ENCODE assay signal across 21 cellular contexts in the genomic region with DNA sequence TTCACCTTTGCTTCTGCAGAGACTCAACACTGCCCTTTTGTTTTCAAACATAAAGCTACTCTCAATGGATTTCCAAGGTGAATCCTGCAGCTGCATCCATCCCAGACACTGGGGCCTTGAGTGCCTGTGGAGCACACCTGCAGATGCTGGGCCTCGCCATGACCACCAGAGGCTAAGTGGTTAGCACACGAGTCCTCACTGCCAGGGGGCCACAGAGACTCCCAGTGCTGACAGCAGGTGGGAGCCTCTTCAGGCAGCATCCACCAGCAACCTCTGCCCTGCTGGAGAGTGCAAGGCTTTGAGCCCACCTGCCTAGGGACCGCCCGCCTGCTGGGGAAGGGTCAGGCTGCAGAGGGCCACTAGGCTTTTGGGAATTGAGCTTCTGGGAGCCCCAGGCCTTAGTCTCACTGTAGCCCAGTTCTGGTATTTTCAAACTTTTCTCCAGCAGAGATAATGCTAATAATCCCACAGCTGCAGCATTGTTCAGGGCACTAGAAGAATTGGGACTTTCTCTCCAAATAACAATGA.
"Had no signal": no experiment of that assay in that cellular context is flagged by ENCODE, and none has a peak within 500 bp of the region (broad histone marks: within the 10 kb centered on the region; RNA-seq: fewer than 3 reads in every experiment).

No MANE protein-coding gene starts in this region.

- H3K4me3 ChIP-seq: cardiac muscle cell, lung, smooth muscle cell had no signal

- ATAC-seq: activated CD8-positive, alpha-beta memory T cell treated with anti-CD3 and anti-CD28 coated beads, Interleukin-2, amount 10 ng/mL, durations not matched to agents 7 days and 5 days; effector memory CD8-positive, alpha-beta T cell; left lobe of liver; natural killer cell; sciatic nerve; stimulated activated naive CD8-positive, alpha-beta T cell treated with anti-CD3 and anti-CD28 coated beads, Interleukin-15, amount 100 ng/mL, for 72 hours had no signal

- H3K27me3 ChIP-seq: cardiac muscle cell had no signal

- H3K4me1 ChIP-seq: parathyroid adenoma had no signal

- H3K36me3 ChIP-seq: cardiac muscle cell had no signal

- FAIRE-seq: keratinocyte, TTC549 had no signal

- DNase-seq: activated B cell treated with CpG ODN at 0.5 μM for 24 hours; activated CD4-positive, alpha-beta memory T cell treated with anti-CD3 and anti-CD28 coated beads for 36 hours; activated CD4-positive, alpha-beta T cell treated with anti-CD3 and anti-CD28 coated beads for 4 hours; activated CD8-positive, alpha-beta memory T cell treated with anti-CD3 and anti-CD28 coated beads, Interleukin-2, amount 10 ng/mL, durations not matched to agents 7 days and 5 days; activated naive CD8-positive, alpha-beta T cell treated with anti-CD3 and anti-CD28 coated beads for 36 hours; amniotic stem cell; effector memory CD8-positive, alpha-beta T cell; hypothalamus; natural killer cell; stimulated activated CD4-positive, alpha-beta T cell treated with anti-CD3 and anti-CD28 coated beads, Interleukin-4, amount 100 ng/mL, for 1 hour; stimulated activated naive CD8-positive, alpha-beta T cell treated with anti-CD3 and anti-CD28 coated beads, Interleukin-15, amount 100 ng/mL, for 72 hours; trophoblast cell had no signal

- H3K27ac ChIP-seq: cardiac muscle cell, foreskin keratinocyte, parathyroid adenoma had no signal
